ENCODE assay signal across 26 cellular contexts in the genomic region with DNA sequence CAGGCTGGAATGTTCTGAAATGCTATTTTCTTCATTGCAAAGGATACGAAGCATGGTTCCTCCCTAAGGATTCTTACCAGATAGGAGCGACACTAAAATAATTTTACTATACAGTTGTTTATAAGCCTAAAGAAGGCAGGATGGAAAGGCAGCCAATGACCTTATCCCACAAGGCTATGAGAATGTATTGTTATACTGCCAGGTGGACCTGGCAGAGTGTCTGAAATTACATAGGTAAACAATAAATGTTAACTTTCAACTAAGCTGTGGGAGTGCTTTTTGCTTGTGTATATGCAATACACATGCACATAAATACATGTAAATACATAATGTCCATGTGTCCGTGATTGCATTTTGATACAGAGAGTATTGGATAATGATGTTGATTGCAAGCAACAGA.
"Had no signal": no experiment of that assay in that cellular context is flagged by ENCODE, and none has a peak within 500 bp of the region (broad histone marks: within the 10 kb centered on the region; RNA-seq: fewer than 3 reads in every experiment).

No MANE protein-coding gene starts in this region.

- ATAC-seq: activated naive CD4-positive, alpha-beta T cell treated with anti-CD3 and anti-CD28 coated beads, Interleukin-2, amount 50 U/mL, for 72 hours; activated naive CD8-positive, alpha-beta T cell treated with anti-CD3 and anti-CD28 coated beads, Interleukin-2, amount 50 U/mL, for 24 hours; activated T-cell treated with anti-CD3 and anti-CD28 coated beads, Interleukin-2, amount 50 U/mL, for 4 hours; K562 had no signal

- H3K4me2 ChIP-seq: SK-N-SH had no signal

- H3K27ac ChIP-seq: ascending aorta, Peyer's patch, RWPE1, SJCRH30, VCaP had no signal

- H3K9me3 ChIP-seq: ascending aorta, Peyer's patch, SJCRH30, SK-N-SH had no signal

- H3K4me1 ChIP-seq: ascending aorta, Peyer's patch, SJCRH30 had no signal

- H3K9me2 ChIP-seq: SK-N-SH had no signal

- H3K36me3 ChIP-seq: ascending aorta, Peyer's patch, SJCRH30 had no signal

- H3K27me3 ChIP-seq: ascending aorta, Peyer's patch, SJCRH30 had no signal

- H3K9ac ChIP-seq: SK-N-SH had no signal

- DNase-seq: activated CD4-positive, alpha-beta memory T cell treated with anti-CD3 and anti-CD28 coated beads for 36 hours; activated CD4-positive, alpha-beta T cell treated with anti-CD3 and anti-CD28 coated beads, Interleukin-2, amount 10 ng/mL, durations not matched to agents 7 days and 5 days; activated CD4-positive, CD25-positive, alpha-beta regulatory T cell; activated CD8-positive, alpha-beta memory T cell treated with anti-CD3 and anti-CD28 coated beads for 24 hours; activated effector memory CD4-positive, alpha-beta T cell treated with anti-CD3 and anti-CD28 coated beads, Interleukin-2, amount 50 U/mL, for 16 hours; activated naive CD4-positive, alpha-beta T cell treated with Interleukin-2 at 50 U/mL for 16 hours; activated naive CD8-positive, alpha-beta T cell treated with anti-CD3 and anti-CD28 coated beads, Interleukin-2, amount 50 U/mL, for 24 hours; activated T-cell treated with anti-CD3 and anti-CD28 coated beads, Interleukin-2, amount 50 U/mL, for 4 hours; amniotic stem cell; Karpas-422; NCI-H1105 treated with DMSO at 0.1 percent for 48 hours; NCI-H1436 treated with DMSO at 0.1 percent for 48 hours; NCI-H187; NCI-H2107; NCI-H446 treated with DMSO at 0.1 percent for 48 hours; NCI-H526 treated with DMSO at 0.1 percent for 48 hours; Peyer's patch; Right ventricle myocardium superior; SJCRH30; SK-N-SH; T-helper 1 cell had no signal

- H3K4me3 ChIP-seq: ascending aorta, K562, Peyer's patch, SJCRH30 had no signal
